9 cellular contexts compared by ENCODE assay signal in the genomic region with DNA sequence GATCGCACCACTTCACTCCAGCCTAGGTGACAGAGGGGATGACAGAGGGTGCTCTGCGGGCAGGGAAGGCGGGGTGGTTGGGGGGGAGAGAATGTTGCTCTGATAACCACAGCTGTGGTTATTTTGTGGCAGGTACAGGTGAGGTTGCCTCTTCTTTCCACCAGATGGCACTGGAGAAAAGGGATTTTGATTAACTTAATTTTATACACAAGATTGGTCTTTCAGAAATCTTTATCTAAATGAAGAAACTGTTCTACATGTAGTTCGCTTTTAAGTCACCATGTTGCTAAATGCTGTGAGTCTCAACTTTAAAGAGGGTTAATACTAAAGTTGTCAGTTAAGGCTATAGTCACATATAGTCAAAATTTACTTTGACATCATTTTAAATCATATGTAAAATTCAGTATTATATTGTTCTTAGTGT. TPM values are rescaled to one million over a fixed set of nuclear protein-coding genes. Genes with fewer than 3 reads are reported as not detected.
DNase-seq lines count a peak whose midpoint lies in the region; ATAC-seq and TF ChIP-seq lines count a peak whose summit lies in the region.
"Had no signal": no experiment of that assay in that cellular context is flagged by ENCODE, and none has a peak within 500 bp of the region (broad histone marks: within the 10 kb centered on the region; RNA-seq: fewer than 3 reads in every experiment).

No MANE protein-coding gene starts in this region.

- no peaks in the 10 kb centered on the region for H3K27me3 ChIP-seq in foreskin keratinocyte

- peak; percentile 79 for ATAC-seq in foreskin keratinocyte
- ATAC-seq in HG03280 (IDR thresholded peaks at IDR 0.05; ENCODE audit: unreplicated experiment) = no peak

- TF ChIP-seq CTCF in foreskin keratinocyte (conservative IDR thresholded peaks at IDR 0.05) = peak; percentile 67

- no peak overlapping the region for H3K27ac ChIP-seq in foreskin keratinocyte

- DNase-seq in EH (ENCODE audit: low read depth) (peak; percentile 7), M059J (ENCODE audit: low read depth) (peak; percentile 8), foreskin keratinocyte (peak in 1 of 2 donors; percentile 16), NCI-H187 treated with DMSO at 0.1 percent for 48 hours (lab: John Stamatoyannopoulos, UW) (no peak), AG08396 (ENCODE audit: low spot score) (no peak)
- DNase-seq in activated CD8-positive, alpha-beta memory T cell treated with anti-CD3 and anti-CD28 coated beads, Interleukin-2, amount 50 U/mL, for 48 hours = peak; percentile 57
- DNase-seq in stimulated activated CD8-positive, alpha-beta memory T cell treated with anti-CD3 and anti-CD28 coated beads, Interleukin-12 subunit alpha, Interleukin-12 subunit beta, amount 100 ng/mL, for 1 hour (ENCODE audit: low read depth) = peak; percentile 25

- no peaks in the 10 kb centered on the region for H3K4me1 ChIP-seq in foreskin keratinocyte

RNA-seq across cellular contexts. Expression of gene FGF23, which starts 25.7 kb away (rescaled TPM):
- total RNA-seq in M059J (2014; rRNA removed; shearing (Covaris generic)) = not detected in 2 replicates
- not detected in 2 replicates for total RNA-seq in foreskin keratinocyte
- polyA plus RNA-seq in foreskin keratinocyte = not detected in 2 replicates
- total RNA-seq: SK-MEL-5 had no signal

RNA-seq across cellular contexts. Expression of gene TIGAR, which starts 32.8 kb away (rescaled TPM):
- total RNA-seq in M059J (2014; rRNA removed; shearing (Covaris generic)) = 11.5 and 18.1 TPM in 2 replicates
- 20.8 and 24.7 TPM in 2 replicates for total RNA-seq in foreskin keratinocyte
- polyA plus RNA-seq in foreskin keratinocyte = 17.1 and 20.7 TPM in 2 replicates

Comparison
In these comparisons a context has a peak if more than half of its experiments do, and no peak if none do; other contexts are left out.
1. DNase-seq: peak in EH (single experiment), M059J (single experiment), activated CD8-positive, alpha-beta memory T cell treated with anti-CD3 and anti-CD28 coated beads, Interleukin-2, amount 50 U/mL, for 48 hours (single experiment) and stimulated activated CD8-positive, alpha-beta memory T cell treated with anti-CD3 and anti-CD28 coated beads, Interleukin-12 subunit alpha, Interleukin-12 subunit beta, amount 100 ng/mL, for 1 hour (single experiment); none in NCI-H187 treated with DMSO at 0.1 percent for 48 hours (single experiment) and AG08396 (single experiment).